ENCODE assay signal across 10 cellular contexts in genomic region chr5:123700624-123701023, GRCh38.
DNase-seq lines count a peak whose midpoint lies in the region; ATAC-seq and TF ChIP-seq lines count a peak whose summit lies in the region.
"Had no signal": no experiment of that assay in that cellular context is flagged by ENCODE, and none has a peak within 500 bp of the region (broad histone marks: within the 10 kb centered on the region; RNA-seq: fewer than 3 reads in every experiment).

No MANE protein-coding gene starts in this region.

- H3K9me3 ChIP-seq in AG04450 (ENCODE audit: control insufficient read depth, insufficient read depth, low read length) (no peaks in the 10 kb centered on the region), mucosa of descending colon (no peaks in the 10 kb centered on the region)

- no peak overlapping the region for H3K4me3 Mint-ChIP-seq in activated T-helper 17 cell treated with anti-CD3 and anti-CD28 coated beads, Interleukin-2, amount 50 U/mL, for 72 hours
- H3K4me3 Mint-ChIP-seq: CD4-positive, alpha-beta memory T cell had no signal

- no peaks in the 10 kb centered on the region for H3K27me3 ChIP-seq in AG04450 (ENCODE audit: control insufficient read depth, insufficient read depth, low read length)

- no peaks in the 10 kb centered on the region for H3K36me3 Mint-ChIP-seq in activated T-helper 17 cell treated with anti-CD3 and anti-CD28 coated beads, Interleukin-2, amount 50 U/mL, for 72 hours (ENCODE audit: low read depth)
- H3K36me3 Mint-ChIP-seq: CD4-positive, alpha-beta memory T cell had no signal

- no peaks in the 10 kb centered on the region for H3K9me3 Mint-ChIP-seq in activated T-helper 17 cell treated with anti-CD3 and anti-CD28 coated beads, Interleukin-2, amount 50 U/mL, for 72 hours

- POLR2A ChIA-PET in AG04450 (lab: Yijun Ruan, JAX): no interaction called here

- no peaks in the 10 kb centered on the region for H3K4me1 Mint-ChIP-seq in activated T-helper 17 cell treated with anti-CD3 and anti-CD28 coated beads, Interleukin-2, amount 50 U/mL, for 72 hours
- H3K4me1 Mint-ChIP-seq: CD4-positive, alpha-beta memory T cell had no signal

- no peaks in the 10 kb centered on the region for H3K36me3 ChIP-seq in mucosa of descending colon (ENCODE audit: low read depth)

- H3K4me3 ChIP-seq in AG04450 (ENCODE audit: low read depth, low read length) (no peak overlapping the region), epithelial cell of esophagus (ENCODE audit: low read length) (no peak overlapping the region), mucosa of descending colon (no peak overlapping the region)

- DNase-seq in AG04450 (ENCODE audit: low read depth, low spot score) (peak; percentile 83), NCI-H2196 treated with DMSO at 0.1 percent for 48 hours (lab: John Stamatoyannopoulos, UW; ENCODE audit: unreplicated experiment) (peak; percentile 42), epithelial cell of esophagus (ENCODE audit: low read depth) (peak; percentile 93), mucosa of descending colon (peak in 1 of 3 donors; percentile 3), posterior vena cava (ENCODE audit: low spot score) (no peak), NCI-H1092 (lab: John Stamatoyannopoulos, UW) (no peak)
- DNase-seq: CD4-positive, alpha-beta memory T cell; SHP77 treated with DMSO at 0.1 percent for 48 hours had no signal

- intact Hi-C loops in mucosa of descending colon (cut with DNase I, micrococcal nuclease) (no loop called here), posterior vena cava (cut with DNase I) (no loop called here)

- CTCF ChIA-PET in AG04450 (lab: Charles Lee): no interaction called here

- TF ChIP-seq CTCF in AG04450 (IDR thresholded peaks at IDR 0.05; ENCODE audit: low read depth, low read length): no peak
- no peak for TF ChIP-seq CTCF in epithelial cell of esophagus (IDR thresholded peaks at IDR 0.05; ENCODE audit: insufficient read depth, low read depth, low read length, missing control alignments)
- no peak for TF ChIP-seq CTCF in mucosa of descending colon (IDR thresholded peaks at IDR 0.05)

- ATAC-seq in mucosa of descending colon (peak; percentile 55), HG02588 (IDR thresholded peaks at IDR 0.05; ENCODE audit: unreplicated experiment) (no peak)
- no peak for ATAC-seq in activated T-helper 17 cell treated with anti-CD3 and anti-CD28 coated beads, Interleukin-2, amount 50 U/mL, for 72 hours (replicated peaks)

- peaks cover 3% of the 10 kb centered on the region for H3K27me3 Mint-ChIP-seq in activated T-helper 17 cell treated with anti-CD3 and anti-CD28 coated beads, Interleukin-2, amount 50 U/mL, for 72 hours
- H3K27me3 Mint-ChIP-seq: CD4-positive, alpha-beta memory T cell had no signal

- peak overlapping the region; percentile 55 for H3K27ac ChIP-seq in AG04450 (ENCODE audit: low read depth, low read length)

- no peak overlapping the region for H3K27ac Mint-ChIP-seq in activated T-helper 17 cell treated with anti-CD3 and anti-CD28 coated beads, Interleukin-2, amount 50 U/mL, for 72 hours
- H3K27ac Mint-ChIP-seq: CD4-positive, alpha-beta memory T cell had no signal

- no peaks in the 10 kb centered on the region for H3K4me1 ChIP-seq in mucosa of descending colon (ENCODE audit: low read depth)

Comparison
In these comparisons a context has a peak if more than half of its experiments do, and no peak if none do; other contexts are left out.
1. DNase-seq: peak in AG04450 (single experiment), NCI-H2196 treated with DMSO at 0.1 percent for 48 hours (single experiment) and epithelial cell of esophagus (single experiment); none in posterior vena cava (single experiment) and NCI-H1092 (single experiment).